Comparison of ENCODE assay signal across 5 cellular contexts in the genomic region with DNA sequence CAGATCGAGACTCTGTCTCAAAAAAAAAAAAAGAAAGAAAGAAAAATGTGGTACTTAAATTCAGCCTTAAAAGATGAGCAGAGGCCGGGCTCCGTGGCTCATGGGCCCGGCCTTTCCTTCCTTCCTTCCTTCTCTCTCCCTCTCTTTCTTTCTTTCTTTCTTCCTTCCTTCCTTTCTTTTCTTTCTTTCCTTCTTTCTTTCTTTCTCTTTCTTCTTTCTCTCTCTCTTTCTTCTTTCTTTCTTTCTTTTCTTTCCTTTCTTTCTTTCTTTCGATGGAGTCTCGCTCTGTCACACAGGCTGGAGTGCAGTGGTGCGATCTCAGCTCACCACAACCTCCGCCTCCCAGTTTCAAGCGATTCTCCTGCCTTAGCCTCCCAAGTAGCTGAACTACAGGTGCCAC. TPM values are rescaled to one million over a fixed set of nuclear protein-coding genes. Genes with fewer than 3 reads are reported as not detected.
"Had no signal": no experiment of that assay in that cellular context is flagged by ENCODE, and none has a peak within 500 bp of the region (broad histone marks: within the 10 kb centered on the region; RNA-seq: fewer than 3 reads in every experiment).

No MANE protein-coding gene starts in this region.

RNA-seq across cellular contexts. Expression of gene NANOG, which starts 5.8 kb away (rescaled TPM):
- total RNA-seq: HT-29, HT1080, IMR-90 had no signal
- polyA plus RNA-seq: IgD-negative memory B cell, IMR-90 had no signal

RNA-seq across cellular contexts. Expression of gene NANOGNB, which starts 18.4 kb away (rescaled TPM):
- total RNA-seq: HepG2, HT-29, HT1080, IMR-90 had no signal
- polyA plus RNA-seq: HepG2, IgD-negative memory B cell, IMR-90 had no signal

RNA-seq across cellular contexts. Expression of gene CLEC4C, which starts 36.3 kb away (rescaled TPM):
- total RNA-seq: HepG2, HT-29, HT1080, IMR-90 had no signal
- polyA plus RNA-seq: HepG2, IMR-90 had no signal
